ENCODE assay signal across 34 cellular contexts in genomic region chr14:94942601-94943000, GRCh38.
"Had no signal": no experiment of that assay in that cellular context is flagged by ENCODE, and none has a peak within 500 bp of the region (broad histone marks: within the 10 kb centered on the region; RNA-seq: fewer than 3 reads in every experiment).

No MANE protein-coding gene starts in this region.

- H3K4me1 ChIP-seq: body of pancreas, breast epithelium had no signal

- H3K36me3 Mint-ChIP-seq: activated CD4-positive, alpha-beta memory T cell treated with anti-CD3 and anti-CD28 coated beads for 36 hours; activated CD8-positive, alpha-beta memory T cell treated with anti-CD3 and anti-CD28 coated beads, Interleukin-2, amount 10 ng/mL, durations not matched to agents 7 days and 5 days; activated naive CD4-positive, alpha-beta T cell treated with anti-CD3 and anti-CD28 coated beads, Interleukin-2, amount 10 ng/mL, durations not matched to agents 7 days and 5 days; activated naive CD4-positive, alpha-beta T cell treated with anti-CD3 and anti-CD28 coated beads, Interleukin-2, amount 50 U/mL, for 24 hours; activated naive CD8-positive, alpha-beta T cell; activated naive CD8-positive, alpha-beta T cell treated with anti-CD3 and anti-CD28 coated beads, Interleukin-2, amount 10 ng/mL, durations not matched to agents 7 days and 5 days had no signal

- H3K36me3 ChIP-seq: brain microvascular endothelial cell, breast epithelium had no signal

- H3K4me1 Mint-ChIP-seq: activated B cell treated with CpG ODN at 0.5 μM for 24 hours; activated naive CD4-positive, alpha-beta T cell treated with anti-CD3 and anti-CD28 coated beads, Interleukin-2, amount 50 U/mL, for 24 hours had no signal

- H3K4me3 Mint-ChIP-seq: activated B cell treated with CpG ODN at 0.5 μM for 24 hours; activated CD4-positive, alpha-beta memory T cell treated with anti-CD3 and anti-CD28 coated beads for 36 hours; activated CD4-positive, alpha-beta T cell treated with anti-CD3 and anti-CD28 coated beads, Interleukin-2, amount 10 ng/mL, durations not matched to agents 24 days and 14 days; activated CD8-positive, alpha-beta memory T cell treated with anti-CD3 and anti-CD28 coated beads, Interleukin-2, amount 10 ng/mL, durations not matched to agents 7 days and 5 days; activated CD8-positive, alpha-beta T cell treated with anti-CD3 and anti-CD28 coated beads for 36 hours; activated naive CD4-positive, alpha-beta T cell treated with anti-CD3 and anti-CD28 coated beads, Interleukin-2, amount 10 ng/mL, durations not matched to agents 7 days and 5 days; activated naive CD4-positive, alpha-beta T cell treated with anti-CD3 and anti-CD28 coated beads, Interleukin-2, amount 50 U/mL, for 24 hours; activated naive CD8-positive, alpha-beta T cell; activated naive CD8-positive, alpha-beta T cell treated with anti-CD3 and anti-CD28 coated beads, Interleukin-2, amount 10 ng/mL, durations not matched to agents 7 days and 5 days; activated naive CD8-positive, alpha-beta T cell treated with anti-CD3 and anti-CD28 coated beads, Interleukin-2, amount 50 U/mL, for 24 hours; activated T-cell treated with anti-CD3 and anti-CD28 coated beads, Interleukin-2, amount 50 U/mL, for 24 hours; T-helper 1 cell treated with Interleukin-12 subunit alpha and Interleukin-12 subunit beta and Interleukin-4 antibody, amounts not matched to agents 30 μg/mL and 1 μg/mL, for 36 hours; T-helper 2 cell treated with Interferon-gamma antibody and Interleukin-4, amounts not matched to agents 5 μg/mL and 100 μg/mL, for 36 hours had no signal

- H3K27ac Mint-ChIP-seq: activated B cell treated with CpG ODN at 0.5 μM for 24 hours; activated CD4-positive, alpha-beta memory T cell treated with anti-CD3 and anti-CD28 coated beads for 36 hours; activated CD4-positive, alpha-beta T cell treated with anti-CD3 and anti-CD28 coated beads, Interleukin-2, amount 10 ng/mL, durations not matched to agents 24 days and 14 days; activated CD8-positive, alpha-beta memory T cell treated with anti-CD3 and anti-CD28 coated beads, Interleukin-2, amount 10 ng/mL, durations not matched to agents 7 days and 5 days; activated CD8-positive, alpha-beta T cell treated with anti-CD3 and anti-CD28 coated beads for 36 hours; activated naive CD4-positive, alpha-beta T cell treated with anti-CD3 and anti-CD28 coated beads, Interleukin-2, amount 10 ng/mL, durations not matched to agents 7 days and 5 days; activated naive CD4-positive, alpha-beta T cell treated with anti-CD3 and anti-CD28 coated beads, Interleukin-2, amount 50 U/mL, for 24 hours; activated naive CD8-positive, alpha-beta T cell; activated naive CD8-positive, alpha-beta T cell treated with anti-CD3 and anti-CD28 coated beads, Interleukin-2, amount 10 ng/mL, durations not matched to agents 7 days and 5 days; activated T-cell treated with anti-CD3 and anti-CD28 coated beads, Interleukin-2, amount 50 U/mL, for 24 hours; activated T-helper 2 cell treated with anti-CD3 and anti-CD28 coated beads, Interferon-gamma antibody, Interleukin-2, Interleukin-4, amounts not matched to agents 10 μg/mL and 5 μg/mL and 100 μg/mL, durations not matched to agents 14 hours and 24 hours and 36 hours; T-helper 1 cell treated with Interleukin-12 subunit alpha and Interleukin-12 subunit beta and Interleukin-4 antibody, amounts not matched to agents 30 μg/mL and 1 μg/mL, for 36 hours; T-helper 2 cell treated with Interferon-gamma antibody and Interleukin-4, amounts not matched to agents 5 μg/mL and 100 μg/mL, for 36 hours had no signal

- H3K4me3 ChIP-seq: body of pancreas, breast epithelium had no signal

- ATAC-seq: activated CD8-positive, alpha-beta memory T cell treated with anti-CD3 and anti-CD28 coated beads, Interleukin-2, amount 10 ng/mL, durations not matched to agents 7 days and 5 days; activated CD8-positive, alpha-beta T cell treated with anti-CD3 and anti-CD28 coated beads for 36 hours; activated naive CD8-positive, alpha-beta T cell treated with anti-CD3 and anti-CD28 coated beads, Interleukin-2, amount 50 U/mL, for 24 hours; body of pancreas had no signal

- H3K9me3 ChIP-seq: body of pancreas had no signal

- H3K27me3 ChIP-seq: body of pancreas, brain microvascular endothelial cell, breast epithelium had no signal

- H3K27me3 Mint-ChIP-seq: activated B cell treated with CpG ODN at 0.5 μM for 24 hours; activated CD4-positive, alpha-beta memory T cell treated with anti-CD3 and anti-CD28 coated beads for 36 hours; activated CD4-positive, alpha-beta T cell treated with anti-CD3 and anti-CD28 coated beads, Interleukin-2, amount 10 ng/mL, durations not matched to agents 24 days and 14 days; activated CD8-positive, alpha-beta T cell treated with anti-CD3 and anti-CD28 coated beads for 36 hours; activated naive CD4-positive, alpha-beta T cell treated with anti-CD3 and anti-CD28 coated beads, Interleukin-2, amount 50 U/mL, for 24 hours; activated naive CD8-positive, alpha-beta T cell; activated naive CD8-positive, alpha-beta T cell treated with anti-CD3 and anti-CD28 coated beads, Interleukin-2, amount 50 U/mL, for 24 hours; activated T-cell treated with anti-CD3 and anti-CD28 coated beads, Interleukin-2, amount 50 U/mL, for 24 hours had no signal

- H3K9me3 Mint-ChIP-seq: activated B cell treated with CpG ODN at 0.5 μM for 24 hours; activated CD4-positive, alpha-beta T cell treated with anti-CD3 and anti-CD28 coated beads, Interleukin-2, amount 10 ng/mL, durations not matched to agents 24 days and 14 days; activated CD8-positive, alpha-beta T cell treated with anti-CD3 and anti-CD28 coated beads for 36 hours; activated naive CD4-positive, alpha-beta T cell treated with anti-CD3 and anti-CD28 coated beads, Interleukin-2, amount 10 ng/mL, durations not matched to agents 7 days and 5 days; activated naive CD4-positive, alpha-beta T cell treated with anti-CD3 and anti-CD28 coated beads, Interleukin-2, amount 50 U/mL, for 24 hours; activated naive CD8-positive, alpha-beta T cell treated with anti-CD3 and anti-CD28 coated beads, Interleukin-2, amount 10 ng/mL, durations not matched to agents 7 days and 5 days; activated naive CD8-positive, alpha-beta T cell treated with anti-CD3 and anti-CD28 coated beads, Interleukin-2, amount 50 U/mL, for 24 hours; activated T-cell treated with anti-CD3 and anti-CD28 coated beads, Interleukin-2, amount 50 U/mL, for 24 hours; activated T-helper 2 cell treated with anti-CD3 and anti-CD28 coated beads, Interferon-gamma antibody, Interleukin-2, Interleukin-4, amounts not matched to agents 10 μg/mL and 5 μg/mL and 100 μg/mL, durations not matched to agents 14 hours and 24 hours and 36 hours; T-helper 1 cell treated with Interleukin-12 subunit alpha and Interleukin-12 subunit beta and Interleukin-4 antibody, amounts not matched to agents 30 μg/mL and 1 μg/mL, for 36 hours; T-helper 2 cell treated with Interferon-gamma antibody and Interleukin-4, amounts not matched to agents 5 μg/mL and 100 μg/mL, for 36 hours had no signal

- DNase-seq: activated B cell treated with CpG ODN at 0.5 μM for 24 hours; activated CD4-positive, alpha-beta memory T cell treated with anti-CD3 and anti-CD28 coated beads for 36 hours; activated CD4-positive, alpha-beta T cell treated with anti-CD3 and anti-CD28 coated beads for 4 hours; activated CD4-positive, alpha-beta T cell treated with anti-CD3 and anti-CD28 coated beads, Interleukin-2, amount 10 ng/mL, durations not matched to agents 24 days and 14 days; activated CD4-positive, alpha-beta T cell treated with anti-CD3 and anti-CD28 coated beads, Interleukin-2, amount 50 U/mL, for 1 hour; activated CD4-positive, alpha-beta T cell treated with anti-CD3 and anti-CD28 coated beads, Interleukin-2, amount 50 U/mL, for 4 hours; activated CD4-positive, CD25-positive, alpha-beta regulatory T cell treated with anti-CD3 and anti-CD28 coated beads, Interleukin-2, amount 50 U/mL, for 72 hours; activated CD8-positive, alpha-beta memory T cell treated with anti-CD3 and anti-CD28 coated beads for 24 hours; activated CD8-positive, alpha-beta memory T cell treated with anti-CD3 and anti-CD28 coated beads, Interleukin-2, amount 10 ng/mL, durations not matched to agents 7 days and 5 days; activated CD8-positive, alpha-beta memory T cell treated with anti-CD3 and anti-CD28 coated beads, Interleukin-2, amount 50 U/mL, for 48 hours; activated CD8-positive, alpha-beta T cell treated with anti-CD3 and anti-CD28 coated beads for 36 hours; activated effector memory CD4-positive, alpha-beta T cell treated with Interleukin-2 at 50 U/mL for 16 hours; activated gamma-delta T cell; activated naive CD4-positive, alpha-beta T cell treated with anti-CD3 and anti-CD28 coated beads, Interleukin-2, amount 10 ng/mL, durations not matched to agents 7 days and 5 days; activated naive CD4-positive, alpha-beta T cell treated with Interleukin-2 at 50 U/mL for 16 hours; activated naive CD8-positive, alpha-beta T cell treated with anti-CD3 and anti-CD28 coated beads, Interleukin-2, amount 10 ng/mL, durations not matched to agents 7 days and 5 days; activated naive CD8-positive, alpha-beta T cell treated with anti-CD3 and anti-CD28 coated beads, Interleukin-2, amount 50 U/mL, for 24 hours; activated T-cell treated with anti-CD3 and anti-CD28 coated beads, Interleukin-2, amount 50 U/mL, for 24 hours; activated T-cell treated with anti-CD3 and anti-CD28 coated beads, Interleukin-2, amount 50 U/mL, for 48 hours; amygdala; anterior cingulate cortex; body of pancreas; brain microvascular endothelial cell; central memory CD4-positive, alpha-beta T cell; T-helper 1 cell; T-helper 2 cell; T-helper 9 cell had no signal

- H3K27ac ChIP-seq: body of pancreas, brain microvascular endothelial cell, breast epithelium, VCaP had no signal
